8 cellular contexts compared by ENCODE assay signal in the genomic region with DNA sequence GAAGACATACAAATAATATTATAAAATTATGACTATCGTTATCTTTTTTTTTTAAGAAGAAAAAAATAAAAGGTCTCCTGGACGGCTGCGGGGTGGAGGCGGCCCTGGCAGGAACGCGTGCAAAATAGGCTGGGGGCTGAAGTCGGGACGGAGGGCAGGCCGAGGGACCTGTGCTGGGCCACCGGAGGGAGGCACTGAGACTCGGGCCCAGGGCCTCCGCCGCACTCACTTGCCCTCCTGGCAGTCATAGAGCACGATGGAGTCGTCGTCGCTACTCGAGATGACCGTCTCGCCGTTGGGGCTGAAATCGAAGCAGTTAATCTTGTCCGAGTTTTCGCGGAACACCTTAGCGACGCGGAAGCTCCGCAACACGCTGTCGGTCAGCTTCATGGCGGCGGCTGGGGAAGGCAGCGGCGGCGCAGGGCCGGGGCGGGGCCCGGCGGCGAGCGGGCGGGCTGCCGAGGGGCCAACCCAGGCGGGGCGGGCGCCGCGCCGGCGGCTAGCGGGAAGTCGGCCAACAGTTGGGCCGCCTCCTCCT. TPM values are rescaled to one million over a fixed set of nuclear protein-coding genes. Genes with fewer than 3 reads are reported as not detected.
DNase-seq lines count a peak whose midpoint lies in the region; ATAC-seq and TF ChIP-seq lines count a peak whose summit lies in the region.

No MANE protein-coding gene starts in this region.

- H3K27ac ChIP-seq in HUES48 (ENCODE audit: low read depth, low read length) (peak overlapping the region; percentile 94), endodermal cell (ENCODE audit: low read depth, low read length) (peak overlapping the region; percentile 94), muscle layer of colon (ENCODE audit: low read depth, low read length) (peak overlapping the region; percentile 96), subcutaneous abdominal adipose tissue (ENCODE audit: low read depth, low read length) (peak overlapping the region; percentile 93)

- intact Hi-C loops in activated B cell treated with CpG ODN at 0.5 μM for 24 hours (cut with micrococcal nuclease): loop anchor here (1.0 to 5.0 kb wide), 10 partner anchors 9 to 276 kb away; a partner anchor contains a TSS

- 0 to 2% methylated on average over 28 to 53 of the region's 54 CpGs for WGBS in endodermal cell (ENCODE audit: insufficient coverage in 1 of 2, insufficient read length in 1 of 2), 2 experiments

- H3K9me3 Mint-ChIP-seq in activated B cell treated with CpG ODN at 0.5 μM for 24 hours: no peaks in the 10 kb centered on the region
- H3K9me3 Mint-ChIP-seq in endodermal cell: no peaks in the 10 kb centered on the region

- POLR2A ChIA-PET in activated B cell treated with CpG ODN at 0.5 μM for 24 hours (lab: Charles Lee): interaction anchor here (0.6 to 6.1 kb wide), 22 partner anchors 10 to 1711 kb away, joined by 3 to 111 read pairs (median 7); a partner anchor contains a TSS

- H3K36me3 ChIP-seq in HUES48 (ENCODE audit: control insufficient read depth, insufficient read depth, low read length) (peaks cover 20% of the 10 kb centered on the region), endodermal cell (ENCODE audit: control insufficient read depth, insufficient read depth, low read length) (peaks cover 29% of the 10 kb centered on the region), muscle layer of colon (ENCODE audit: insufficient read depth, low read length) (no peaks in the 10 kb centered on the region), subcutaneous abdominal adipose tissue (ENCODE audit: control insufficient read depth in 5 of 5, insufficient read depth in 5 of 5, low read length in 5 of 5) (peaks cover 0 to 2% (median 0%) of the 10 kb centered on the region in 5 donors)

- DNase-seq in activated B cell treated with CpG ODN at 0.5 μM for 24 hours (no peak), endodermal cell (peak; percentile 85), HuH-7 (ENCODE audit: low spot score) (no peak)

- no peaks in the 10 kb centered on the region for H3K27me3 ChIP-seq in HUES48 (ENCODE audit: control insufficient read depth, insufficient read depth, low read length)
- no peaks in the 10 kb centered on the region for H3K27me3 ChIP-seq in endodermal cell (ENCODE audit: control insufficient read depth, insufficient read depth, low read length, poor library complexity, severe bottlenecking)
- H3K27me3 ChIP-seq in muscle layer of colon (ENCODE audit: control insufficient read depth in 1 of 2, insufficient read depth in 2 of 2, low read length in 2 of 2): no peaks in the 10 kb centered on the region
- H3K27me3 ChIP-seq in subcutaneous abdominal adipose tissue (ENCODE audit: control insufficient read depth in 5 of 5, insufficient read depth in 4 of 5, low read length in 5 of 5): no peaks in the 10 kb centered on the region

- H3K27me3 Mint-ChIP-seq in activated B cell treated with CpG ODN at 0.5 μM for 24 hours: no peaks in the 10 kb centered on the region
- no peaks in the 10 kb centered on the region for H3K27me3 Mint-ChIP-seq in endodermal cell (ENCODE audit: insufficient read depth)

- H3K4me1 ChIP-seq in HUES48 (ENCODE audit: control insufficient read depth, insufficient read depth, low read length) (0 out of 2 replicates have a peak, but pooled peaks cover 8% of the 10 kb centered on the region), endodermal cell (ENCODE audit: control insufficient read depth, insufficient read depth, low read length) (peaks cover 9% of the 10 kb centered on the region), muscle layer of colon (ENCODE audit: insufficient read depth, low read length) (peaks cover 28% of the 10 kb centered on the region), subcutaneous abdominal adipose tissue (ENCODE audit: control insufficient read depth in 5 of 5, insufficient read depth in 5 of 5, low read length in 5 of 5) (peaks cover 7 to 73% (median 63%) of the 10 kb centered on the region in 5 donors)

- H3K9me3 ChIP-seq in HUES48 (ENCODE audit: control insufficient read depth, insufficient read depth, low read length) (no peaks in the 10 kb centered on the region), endodermal cell (ENCODE audit: control insufficient read depth, low read length) (no peaks in the 10 kb centered on the region), muscle layer of colon (ENCODE audit: low read length) (no peaks in the 10 kb centered on the region), subcutaneous abdominal adipose tissue (ENCODE audit: control insufficient read depth in 5 of 5, low read length in 5 of 5) (no peaks in the 10 kb centered on the region)

- ATAC-seq in GM21529 (IDR thresholded peaks at IDR 0.05; ENCODE audit: unreplicated experiment) (peak; percentile 60), activated B cell treated with CpG ODN at 0.5 μM for 24 hours (ENCODE audit: low read depth) (peak; percentile 72)

- H3K27ac Mint-ChIP-seq in activated B cell treated with CpG ODN at 0.5 μM for 24 hours (peak overlapping the region; percentile 98), endodermal cell (peak overlapping the region; percentile 100)

- H3K36me3 Mint-ChIP-seq in activated B cell treated with CpG ODN at 0.5 μM for 24 hours (ENCODE audit: low read depth) (peaks cover 44% of the 10 kb centered on the region), endodermal cell (ENCODE audit: low read depth) (peaks cover 21% of the 10 kb centered on the region)

- CTCF ChIA-PET in activated B cell treated with CpG ODN at 0.5 μM for 24 hours (lab: Charles Lee): interaction anchor here (0.9 to 6.0 kb wide), 14 partner anchors 11 to 222 kb away, joined by 3 to 48 read pairs (median 4); a partner anchor contains a TSS

- H3K9ac ChIP-seq in HUES48 (ENCODE audit: low read depth, low read length) (peak overlapping the region; percentile 99), endodermal cell (ENCODE audit: extremely low read depth, low read length, poor library complexity, severe bottlenecking) (peak overlapping the region; percentile 94), muscle layer of colon (ENCODE audit: low read length) (peak overlapping the region; percentile 67), subcutaneous abdominal adipose tissue (ENCODE audit: low read length in 5 of 5) (peak overlapping the region; percentile 75 to 94 (median 91))

- H3K4me3 Mint-ChIP-seq in activated B cell treated with CpG ODN at 0.5 μM for 24 hours (peak overlapping the region; percentile 99), endodermal cell (peak overlapping the region; percentile 95)

- H3K4me1 Mint-ChIP-seq in activated B cell treated with CpG ODN at 0.5 μM for 24 hours: peaks cover 60% of the 10 kb centered on the region
- H3K4me1 Mint-ChIP-seq in endodermal cell: peaks cover 34% of the 10 kb centered on the region

- peak; percentile 50 for TF ChIP-seq CTCF in GM12872 (IDR thresholded peaks at IDR 0.05; ENCODE audit: insufficient read depth, low read depth, low read length)
- no peak for TF ChIP-seq CTCF in activated B cell treated with CpG ODN at 0.5 μM for 24 hours (IDR thresholded peaks at IDR 0.05)
- peak; percentile 67 for TF ChIP-seq CTCF in endodermal cell (conservative IDR thresholded peaks at IDR 0.05)

- H3K4me3 ChIP-seq in HUES48 (ENCODE audit: low read depth, low read length): peak overlapping the region; percentile 100
- peak overlapping the region; percentile 96 for H3K4me3 ChIP-seq in endodermal cell (ENCODE audit: low read length)
- peak overlapping the region; percentile 59 to 94 for H3K4me3 ChIP-seq in muscle layer of colon (ENCODE audit: low read depth in 1 of 2, low read length in 2 of 2)
- peak overlapping the region; percentile 84 to 96 (median 88) for H3K4me3 ChIP-seq in subcutaneous abdominal adipose tissue (ENCODE audit: low read depth in 1 of 5, low read length in 5 of 5)

RNA-seq across cellular contexts. Expression of a gene that starts 0.4 kb away (rescaled TPM):
- total RNA-seq in activated B cell treated with CpG ODN at 0.5 μM for 24 hours (84.1 and 86.4 TPM in 2 replicates), endodermal cell (10 to 100 TPM; 78.4 to 84.2 TPM)
- polyA plus RNA-seq in endodermal cell (2013, experiment 1 of 2): 95.1 TPM
- polyA plus RNA-seq in endodermal cell (2013, experiment 2 of 2): 88.3 TPM

RNA-seq across cellular contexts. Expression of a gene that starts 9.6 kb away (rescaled TPM):
- 28.2 and 33.5 TPM in 2 replicates for total RNA-seq in activated B cell treated with CpG ODN at 0.5 μM for 24 hours
- 10 to 100 TPM; 21.7 to 28.4 TPM for total RNA-seq in endodermal cell
- 5.8 TPM for polyA plus RNA-seq in endodermal cell (2013, experiment 1 of 2)
- 7.1 TPM for polyA plus RNA-seq in endodermal cell (2013, experiment 2 of 2)

RNA-seq across cellular contexts. Expression of a gene that starts 32.5 kb away (rescaled TPM):
- total RNA-seq in activated B cell treated with CpG ODN at 0.5 μM for 24 hours (44.4 and 44.6 TPM in 2 replicates), endodermal cell (1 to 10 TPM; 6.7 to 6.8 TPM)
- polyA plus RNA-seq in endodermal cell (2013, experiment 1 of 2): 4.8 TPM
- 3.8 TPM for polyA plus RNA-seq in endodermal cell (2013, experiment 2 of 2)

RNA-seq across cellular contexts. Expression of a gene that starts 38.1 kb away (rescaled TPM):
- 22.8 and 25.8 TPM in 2 replicates for total RNA-seq in activated B cell treated with CpG ODN at 0.5 μM for 24 hours
- 1 to 10 TPM; 4.9 to 5.5 TPM for total RNA-seq in endodermal cell
- polyA plus RNA-seq in endodermal cell (2013, experiment 1 of 2): 2.8 TPM
- 3.1 TPM for polyA plus RNA-seq in endodermal cell (2013, experiment 2 of 2)

RNA-seq across cellular contexts. Expression of a gene that starts 39.1 kb away (rescaled TPM):
- total RNA-seq in activated B cell treated with CpG ODN at 0.5 μM for 24 hours (74.1 and 76.7 TPM in 2 replicates), endodermal cell (10 to 100 TPM; 40.7 to 41.9 TPM)
- 32.6 TPM for polyA plus RNA-seq in endodermal cell (2013, experiment 1 of 2)
- polyA plus RNA-seq in endodermal cell (2013, experiment 2 of 2): 27.3 TPM
